In the genomic region with DNA sequence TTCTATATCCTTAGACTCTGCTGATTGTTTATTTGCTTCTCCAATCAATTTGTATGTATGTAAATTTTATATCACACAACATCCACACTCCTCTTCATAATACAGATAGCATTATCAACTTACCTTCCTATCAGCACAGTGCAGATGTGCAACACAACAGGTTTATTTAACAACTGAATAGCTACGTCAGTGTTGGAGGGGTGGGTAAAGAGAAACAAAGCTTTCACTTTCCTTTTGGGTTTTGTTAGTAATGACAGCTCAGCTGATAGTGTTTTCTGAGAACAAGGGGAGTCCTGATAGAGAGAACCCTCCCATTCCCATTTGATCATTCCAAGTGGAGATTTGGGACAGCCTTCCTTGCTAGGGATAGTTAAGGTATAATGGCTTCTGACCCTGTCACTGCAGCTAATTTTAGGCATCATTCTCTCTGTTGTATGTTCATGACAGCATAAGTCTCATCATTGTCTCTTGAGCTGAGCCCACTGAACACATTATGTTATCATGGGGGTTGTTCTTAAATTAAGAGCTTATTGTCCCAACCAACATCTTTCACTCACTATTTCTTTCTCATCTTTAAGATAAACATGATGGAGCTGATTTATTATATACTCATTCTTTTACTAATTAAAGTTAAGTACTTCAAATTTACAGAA, we compare ENCODE assay signal across 15 cellular contexts.
DNase-seq lines count a peak whose midpoint lies in the region; ATAC-seq and FAIRE-seq lines count a peak whose summit lies in the region.
"Had no signal": no experiment of that assay in that cellular context is flagged by ENCODE, and none has a peak within 500 bp of the region (broad histone marks: within the 10 kb centered on the region; RNA-seq: fewer than 3 reads in every experiment).

No MANE protein-coding gene starts in this region.

- ATAC-seq in GM21381 (IDR thresholded peaks at IDR 0.05; ENCODE audit: unreplicated experiment) = peak; percentile 70
- ATAC-seq in HG03045 (IDR thresholded peaks at IDR 0.05; ENCODE audit: unreplicated experiment) = peak; percentile 69
- ATAC-seq: body of pancreas, psoas muscle had no signal

- H3K9me3 Mint-ChIP-seq in T-helper 2 cell treated with Interferon-gamma antibody and Interleukin-4, amounts not matched to agents 5 μg/mL and 100 μg/mL, for 36 hours = no peaks in the 10 kb centered on the region

- no peaks in the 10 kb centered on the region for H3K4me1 Mint-ChIP-seq in T-helper 2 cell treated with Interferon-gamma antibody and Interleukin-4, amounts not matched to agents 5 μg/mL and 100 μg/mL, for 36 hours (ENCODE audit: low read depth)

- DNase-seq in GM18507 (ENCODE audit: extremely low spot score, insufficient read length, low read depth) = no peak
- no peak for DNase-seq in T-helper 2 cell treated with Interferon-gamma antibody and Interleukin-4, amounts not matched to agents 5 μg/mL and 100 μg/mL, for 36 hours (ENCODE audit: low spot score)
- DNase-seq in NCI-H82 treated with DMSO at 0.1 percent for 48 hours (lab: John Stamatoyannopoulos, UW; ENCODE audit: unreplicated experiment) = no peak
- DNase-seq in DMS 273 treated with DMSO at 0.1 percent for 48 hours (lab: John Stamatoyannopoulos, UW) = no peak
- DNase-seq in RPMI8226 = no peak
- no peak for DNase-seq in DMS53 (lab: John Stamatoyannopoulos, UW)
- DNase-seq: activated T-cell treated with anti-CD3 and anti-CD28 coated beads for 4 hours, body of pancreas, IMR-90, NCI-H510A treated with DMSO at 0.1 percent for 48 hours, psoas muscle, T-cell, trophoblast cell had no signal

- FAIRE-seq in GM18507 (lab: Jason Lieb, UNC) = peak; percentile 21

- H3K36me3 Mint-ChIP-seq in T-helper 2 cell treated with Interferon-gamma antibody and Interleukin-4, amounts not matched to agents 5 μg/mL and 100 μg/mL, for 36 hours (ENCODE audit: low read depth) = no peaks in the 10 kb centered on the region
- H3K36me3 Mint-ChIP-seq: T-cell had no signal

- H3K27ac Mint-ChIP-seq in T-helper 2 cell treated with Interferon-gamma antibody and Interleukin-4, amounts not matched to agents 5 μg/mL and 100 μg/mL, for 36 hours = no peak overlapping the region
- H3K27ac Mint-ChIP-seq: T-cell had no signal

- H3K4me3 Mint-ChIP-seq in T-helper 2 cell treated with Interferon-gamma antibody and Interleukin-4, amounts not matched to agents 5 μg/mL and 100 μg/mL, for 36 hours = peak overlapping the region; percentile 19

- no peaks in the 10 kb centered on the region for H3K27me3 Mint-ChIP-seq in T-helper 2 cell treated with Interferon-gamma antibody and Interleukin-4, amounts not matched to agents 5 μg/mL and 100 μg/mL, for 36 hours (ENCODE audit: low read depth)
